Comparison of ENCODE assay signal across 10 cellular contexts in the genomic region with DNA sequence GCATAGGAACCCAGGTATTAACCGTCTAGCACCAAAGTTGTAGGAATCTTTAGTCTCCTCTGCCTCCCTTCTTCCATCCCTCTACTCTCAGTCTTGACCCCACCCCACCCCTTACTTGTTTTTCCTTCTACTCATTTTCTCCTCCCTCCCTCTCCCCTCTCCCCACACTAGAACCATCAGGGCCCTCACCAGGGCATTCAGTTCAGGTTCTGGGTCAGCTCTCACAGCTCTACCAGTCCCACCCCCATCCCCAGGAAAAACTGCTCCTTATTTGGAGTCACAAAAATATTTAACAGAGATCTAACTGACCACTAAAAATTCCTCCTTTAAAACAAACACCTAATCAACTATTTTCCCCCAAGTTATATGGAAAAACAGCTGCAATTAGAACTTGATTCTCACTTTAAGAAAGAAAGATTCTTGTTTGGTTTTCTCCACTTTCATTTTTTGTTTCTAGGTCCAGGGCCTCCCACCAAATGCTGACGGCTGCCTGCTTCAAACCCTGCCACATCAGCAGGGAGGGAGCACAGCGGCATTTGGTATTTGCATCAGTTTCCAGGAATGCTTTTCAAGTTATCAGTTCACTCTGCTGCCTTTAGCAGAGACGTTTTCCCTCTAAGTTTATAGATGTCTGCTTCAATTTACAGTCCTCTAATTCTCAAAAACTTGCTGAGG. TPM values are rescaled to one million over a fixed set of nuclear protein-coding genes. Genes with fewer than 3 reads are reported as not detected.
A peak's percentile ranks its signal among the peaks of the same experiment; 100 is the strongest.
DNase-seq lines count a peak whose midpoint lies in the region; ATAC-seq and TF ChIP-seq lines count a peak whose summit lies in the region.
"Had no signal": no experiment of that assay in that cellular context is flagged by ENCODE, and none has a peak within 500 bp of the region (broad histone marks: within the 10 kb centered on the region; RNA-seq: fewer than 3 reads in every experiment).

No MANE protein-coding gene starts in this region.

- intact Hi-C loops in left cardiac atrium (cut with DNase I) = loop anchor here in 1 of 2 donors (10.0 kb wide), 1 partner anchor 97 kb away; no protein-coding TSS in a partner anchor
- intact Hi-C loops in lower leg skin (cut with DNase I; ENCODE audit: low total_unique reads) = no loop called here

- H3K4me2 ChIP-seq in skeletal muscle satellite cell (ENCODE audit: low read length) = peak overlapping the region; percentile 69

- TF ChIP-seq POLR2A in GM19099 (IDR thresholded peaks at IDR 0.05; ENCODE audit: extremely low read depth, insufficient read length, low read depth) (peak; percentile 21), lower leg skin (IDR thresholded peaks at IDR 0.05) (no peak)

- no peaks in the 10 kb centered on the region for H3K27me3 ChIP-seq in skeletal muscle satellite cell (ENCODE audit: control insufficient read depth, insufficient read depth, low read length)

- no peaks in the 10 kb centered on the region for H3K9me3 ChIP-seq in skeletal muscle satellite cell (replicated peaks; ENCODE audit: low read length)
- H3K9me3 ChIP-seq: body of pancreas had no signal

- H3K9ac ChIP-seq in skeletal muscle satellite cell (ENCODE audit: low read depth, low read length) = peak overlapping the region; percentile 80

- WGBS in lower leg skin, 2 donors = 24 to 35% methylated on average over 4 of the region's 4 CpGs

- H3K4me3 ChIP-seq in skeletal muscle satellite cell (ENCODE audit: low read length) (peak overlapping the region; percentile 9), lower leg skin (ENCODE audit: low read depth, poor library complexity, severe bottlenecking) (no peak overlapping the region)
- H3K4me3 ChIP-seq: body of pancreas had no signal

- peaks cover 29% of the 10 kb centered on the region for H3K4me1 ChIP-seq in skeletal muscle satellite cell (ENCODE audit: control insufficient read depth, insufficient read depth, low read length)

- DNase-seq in SK-MEL-5 (ENCODE audit: low read depth, low spot score) (peak; percentile 52), left cardiac atrium (peak; percentile 28), SW480 (ENCODE audit: low spot score) (no peak), activated T-cell treated with anti-CD3 and anti-CD28 coated beads for 4 hours (no peak), lower leg skin (ENCODE audit: low spot score in 2 of 2) (no peak), mesenteric fat pad (ENCODE audit: low spot score) (no peak)
- DNase-seq: NCI-H524 treated with DMSO at 0.1 percent for 48 hours had no signal

- TF ChIP-seq CTCF in lower leg skin (IDR thresholded peaks at IDR 0.05) = no peak

- no peak for ATAC-seq in left cardiac atrium
- ATAC-seq: body of pancreas had no signal

- H3K36me3 ChIP-seq in skeletal muscle satellite cell (ENCODE audit: insufficient read depth, low read length) = peaks cover 13% of the 10 kb centered on the region

- in situ Hi-C loops in SK-MEL-5 (cut with HindIII; ENCODE audit: low pct_unique_long_range_greater_than_20kb, low sequenced_read_pairs) = no loop called here

RNA-seq across cellular contexts. Expression of gene COL1A2, which starts 2.8 kb away (rescaled TPM):
- total RNA-seq in SK-MEL-5 (2014; rRNA removed; shearing (Covaris generic)) = 0.05 TPM in 2 replicates
- polyA plus RNA-seq in SK-MEL-5 (2015; cell fraction: cytosol; rRNA removed) = 0.02 TPM in 1 of 2 replicates, not detected in the other
- polyA plus RNA-seq in SK-MEL-5 (2015; cell fraction: nucleus; rRNA removed) = not detected in 2 replicates
- 100 to 1,000 TPM; 258 to 270 TPM for total RNA-seq in left cardiac atrium
- 1,338 and 2,345 TPM in 2 replicates for total RNA-seq in skeletal muscle satellite cell (2012; rRNA removed)
- 100 to 1,000 TPM in 1 of 4 donors, 10 to 100 TPM in 3; 25.7 to 263 (median 33.6) TPM for total RNA-seq in lower leg skin
- total RNA-seq in mesenteric fat pad = 401 TPM

Comparison
In these comparisons a context has a peak if more than half of its experiments do, and no peak if none do; other contexts are left out.
1. DNase-seq: peak in SK-MEL-5 (single experiment) and left cardiac atrium (single experiment); none in SW480 (single experiment), activated T-cell treated with anti-CD3 and anti-CD28 coated beads for 4 hours (single experiment), lower leg skin (0 of 2) and mesenteric fat pad (single experiment).
2. RNA of gene COL1A2, which starts 2.8 kb away (total RNA-seq): 401 TPM in mesenteric fat pad (single experiment), 258 to 270 TPM in left cardiac atrium and 25.7 to 263 TPM in lower leg skin; 0.05 TPM in SK-MEL-5; every median in the first group is over 10 times any median in the second.